In genomic region chr22:19108807-19109197, GRCh38 we compare ENCODE assay signal across 8 cellular contexts. TPM values are rescaled to one million over a fixed set of nuclear protein-coding genes. Genes with fewer than 3 reads are reported as not detected.
DNase-seq lines count a peak whose midpoint lies in the region; ATAC-seq and TF ChIP-seq lines count a peak whose summit lies in the region.
"Had no signal": no experiment of that assay in that cellular context is flagged by ENCODE, and none has a peak within 500 bp of the region (broad histone marks: within the 10 kb centered on the region; RNA-seq: fewer than 3 reads in every experiment).

No MANE protein-coding gene starts in this region.

- H3K27me3 ChIP-seq in HL-60 (ENCODE audit: insufficient read depth, poor library complexity, severe bottlenecking), result no peaks in the 10 kb centered on the region
- H3K27me3 ChIP-seq in RWPE2 (ENCODE audit: insufficient read depth, poor library complexity, severe bottlenecking), result no peaks in the 10 kb centered on the region
- H3K27me3 ChIP-seq in spleen (replicated peaks in 1 of 7), result no peaks in the 10 kb centered on the region

- peaks cover 4% of the 10 kb centered on the region; the same call in 1 of the 2 replicates for H3K36me3 ChIP-seq in RWPE2 (ENCODE audit: low read depth)
- peaks cover 0 to 6% (median 0%) of the 10 kb centered on the region in 6 donors for H3K36me3 ChIP-seq in spleen

- H3K9me3 ChIP-seq in RWPE2 (ENCODE audit: severe bottlenecking) (no peaks in the 10 kb centered on the region), spleen (no peaks in the 10 kb centered on the region)

- no peak for TF ChIP-seq POLR2A in spleen (IDR thresholded peaks at IDR 0.05)

- H3K4me1 ChIP-seq in RWPE2 (ENCODE audit: insufficient read depth, poor library complexity, severe bottlenecking) (peaks cover 13% of the 10 kb centered on the region), spleen (peaks cover 18 to 100% (median 63%) of the 10 kb centered on the region in 6 donors)

- DNase-seq in HL-60 (ENCODE audit: low read depth in 1 of 2, low spot score in 1 of 2), result no peak
- DNase-seq in RWPE2 (ENCODE audit: low spot score), result no peak
- peak; percentile 27 for DNase-seq in epithelial cell of prostate (ENCODE audit: low read depth, low spot score)
- DNase-seq in spleen, result no peak
- DNase-seq in NCI-H2029 treated with DMSO at 0.1 percent for 48 hours (lab: John Stamatoyannopoulos, UW), result no peak
- DNase-seq in Right ventricle myocardium inferior (ENCODE audit: missing footprints), result no peak
- DNase-seq: NCI-H1092 treated with DMSO at 0.1 percent for 48 hours had no signal

- ATAC-seq in RWPE2 (ENCODE audit: low read depth) (no peak), HG02938 (IDR thresholded peaks at IDR 0.05; ENCODE audit: unreplicated experiment) (no peak), Right ventricle myocardium inferior (no peak)

- TF ChIP-seq CTCF in HL-60 (IDR thresholded peaks at IDR 0.05; ENCODE audit: insufficient read depth, low read length) (no peak), RWPE2 (IDR thresholded peaks at IDR 0.05; ENCODE audit: poor library complexity, severe bottlenecking) (no peak), spleen (IDR thresholded peaks at IDR 0.05 in 8 of 11, conservative IDR thresholded peaks at IDR 0.05 in 3 of 11) (no peak)

- 38 to 84% (median 62%) methylated on average over 3 of the region's 3 CpGs for WGBS in spleen, 5 donors

- H3K27ac ChIP-seq in HL-60 (replicated peaks) (peak overlapping the region; percentile 81), RWPE2 (ENCODE audit: poor library complexity, severe bottlenecking) (peak overlapping the region; percentile 64), epithelial cell of prostate (peak overlapping the region; percentile 89), spleen (peak overlapping the region; percentile 75 to 95 (median 86))

- H3K4me3 ChIP-seq in HL-60 (replicated peaks; ENCODE audit: insufficient read depth, low read length) (no peak overlapping the region), RWPE2 (ENCODE audit: severe bottlenecking) (no peak overlapping the region), spleen (peak overlapping the region in 1 of 8 donors; percentile 50)

- intact Hi-C loops in spleen (cut with DNase I; ENCODE audit: low total_unique reads), result loop anchor here (10.0 kb wide), 1 partner anchor 56 kb away; no protein-coding TSS in a partner anchor
- intact Hi-C loops in Right ventricle myocardium inferior (cut with DNase I), result no loop called here

RNA-seq across cellular contexts. Expression of gene DGCR2, which starts 13.4 kb away (rescaled TPM):
- 10 to 100 TPM; 40.4 to 60.7 (median 51.3) TPM for total RNA-seq in spleen
- 10 to 100 TPM in 2 of 3 donors, 1 to 10 TPM in 1; 9.5 to 26.0 (median 11.8) TPM for polyA plus RNA-seq in spleen
- 29.9 TPM for total RNA-seq in Right ventricle myocardium inferior

RNA-seq across cellular contexts. Expression of gene TSSK2, which starts 22.3 kb away (rescaled TPM):
- not detected for total RNA-seq in spleen
- under 1 TPM in 2 of 3 donors, not detected in 1; 0.03 to 0.06 TPM for polyA plus RNA-seq in spleen
- not detected for total RNA-seq in Right ventricle myocardium inferior

RNA-seq across cellular contexts. Expression of gene ESS2, which starts 35.6 kb away (rescaled TPM):
- 10 to 100 TPM; 13.4 to 21.3 (median 16.4) TPM for total RNA-seq in spleen
- 10 to 100 TPM; 13.2 to 17.3 (median 16.9) TPM for polyA plus RNA-seq in spleen
- 8.8 TPM for total RNA-seq in Right ventricle myocardium inferior

RNA-seq across cellular contexts. Expression of gene GSC2, which starts 41.3 kb away (rescaled TPM):
- total RNA-seq in spleen, result not detected
- polyA plus RNA-seq in spleen, result not detected
- total RNA-seq in Right ventricle myocardium inferior, result not detected
